1 cellular context compared by ENCODE assay signal in genomic region chr15:78075490-78076230, GRCh38.
TF ChIP-seq lines count a peak whose summit lies in the region.

No MANE protein-coding gene starts in this region.

TF ChIP-seq in K562, 482 proteins besides CTCF, POLR2A, EP300 and RAD21 (continued from another document):
- TF ChIP-seq ZNF592 (IDR thresholded peaks at IDR 0.05) (no peak), MAFF (IDR thresholded peaks at IDR 0.05; ENCODE audit: low read length) (peak; percentile 94), ARID3A (IDR thresholded peaks at IDR 0.05; ENCODE audit: borderline replicate concordance, low read depth, low read length) (no peak), TEAD2 (tag; IDR thresholded peaks at IDR 0.05) (no peak), ZNF316 (IDR thresholded peaks at IDR 0.05) (peak; percentile 96), C11orf30 (IDR thresholded peaks at IDR 0.05; ENCODE audit: low read depth) (peak; percentile 96), SRF (CRISPR knock-in tag; IDR thresholded peaks at IDR 0.05) (no peak), ZBTB43 (CRISPR knock-in tag; IDR thresholded peaks at IDR 0.05) (no peak), CHAMP1 (IDR thresholded peaks at IDR 0.05) (no peak), ZNF134 (CRISPR knock-in tag; conservative IDR thresholded peaks at IDR 0.05) (no peak), PPARD (CRISPR knock-in tag; IDR thresholded peaks at IDR 0.05) (no peak), KLF13 (tag; IDR thresholded peaks at IDR 0.05; ENCODE audit: borderline replicate concordance, low read depth) (no peak), CBFA2T3 (IDR thresholded peaks at IDR 0.05) (no peak), CXXC5 (CRISPR knock-in tag; IDR thresholded peaks at IDR 0.05) (no peak), NR4A1 (CRISPR knock-in tag; IDR thresholded peaks at IDR 0.05) (no peak), NR4A1 (tag; IDR thresholded peaks at IDR 0.05) (no peak), ZZZ3 (IDR thresholded peaks at IDR 0.05) (no peak), RBM25 (IDR thresholded peaks at IDR 0.05; ENCODE audit: low read depth, low read length, severe bottlenecking) (no peak), CSDE1 (IDR thresholded peaks at IDR 0.05) (no peak), ERF (CRISPR knock-in tag; IDR thresholded peaks at IDR 0.05) (no peak), TGIF2 (CRISPR knock-in tag; IDR thresholded peaks at IDR 0.05) (no peak), FOXJ2 (tag; IDR thresholded peaks at IDR 0.05) (no peak), FOXJ3 (CRISPR knock-in tag; IDR thresholded peaks at IDR 0.05) (no peak), NFATC3 (IDR thresholded peaks at IDR 0.05) (no peak), NCOA6 (IDR thresholded peaks at IDR 0.05) (no peak), MAFG (tag; conservative IDR thresholded peaks at IDR 0.05) (peak; percentile 90), RERE (CRISPR knock-in tag; IDR thresholded peaks at IDR 0.05; ENCODE audit: borderline replicate concordance) (no peak), FOXA1 (IDR thresholded peaks at IDR 0.05; ENCODE audit: borderline replicate concordance) (no peak), ZNF318 (IDR thresholded peaks at IDR 0.05; ENCODE audit: borderline replicate concordance in 1 of 2, low read depth in 1 of 2) (no peak), ZNF23 (CRISPR knock-in tag; IDR thresholded peaks at IDR 0.05) (no peak), PRPF4 (IDR thresholded peaks at IDR 0.05; ENCODE audit: insufficient read depth, low read depth, low read length, poor library complexity, severe bottlenecking) (no peak), HES1 (IDR thresholded peaks at IDR 0.05; ENCODE audit: low read depth) (no peak), DLX4 (CRISPR knock-in tag; IDR thresholded peaks at IDR 0.05) (no peak), NFRKB (IDR thresholded peaks at IDR 0.05; ENCODE audit: low read depth) (no peak), ZNF143 (CRISPR knock-in tag; IDR thresholded peaks at IDR 0.05) (no peak)
